ENCODE assay signal across 9 cellular contexts in genomic region chr7:140541513-140542192, GRCh38.
DNase-seq lines count a peak whose midpoint lies in the region; ATAC-seq and TF ChIP-seq lines count a peak whose summit lies in the region.
"Had no signal": no experiment of that assay in that cellular context is flagged by ENCODE, and none has a peak within 500 bp of the region (broad histone marks: within the 10 kb centered on the region; RNA-seq: fewer than 3 reads in every experiment).

No MANE protein-coding gene starts in this region.

- H3K36me3 ChIP-seq in ACC112 (ENCODE audit: insufficient read depth, low read length) (no peaks in the 10 kb centered on the region), heart right ventricle (peaks cover 0 to 81% (median 12%) of the 10 kb centered on the region in 9 donors)

- ATAC-seq in heart right ventricle: peak; percentile 60 to 93 (median 84)
- peak; percentile 91 for ATAC-seq in sciatic nerve
- no peak for ATAC-seq in HG03280 (IDR thresholded peaks at IDR 0.05; ENCODE audit: unreplicated experiment)

- H3K27me3 ChIP-seq in ACC112 (ENCODE audit: insufficient read depth, low read length) (no peaks in the 10 kb centered on the region), heart right ventricle (no peaks in the 10 kb centered on the region)

- H2AFZ ChIP-seq in ACC112 (ENCODE audit: low read length, unreplicated experiment): peak overlapping the region; percentile 17

- peaks cover 13% of the 10 kb centered on the region for H3K4me1 ChIP-seq in ACC112 (ENCODE audit: control insufficient read depth, insufficient read depth, low read length, unreplicated experiment)
- H3K4me1 ChIP-seq in heart right ventricle: peaks cover 12 to 33% (median 21%) of the 10 kb centered on the region in 9 donors

- H3K9me3 ChIP-seq in heart right ventricle: no peaks in the 10 kb centered on the region

- peak overlapping the region; percentile 69 for H3K27ac ChIP-seq in ACC112 (ENCODE audit: low read depth, low read length)
- peak overlapping the region; percentile 49 to 89 (median 66) for H3K27ac ChIP-seq in heart right ventricle
- H3K27ac ChIP-seq: C4-2B had no signal

- peak overlapping the region; percentile 54 for H3K4me3 ChIP-seq in ACC112 (ENCODE audit: low read depth, low read length)
- peak overlapping the region in 6 of 10 donors; percentile 2 to 16 (median 3) for H3K4me3 ChIP-seq in heart right ventricle

- WGBS in heart right ventricle, 2 donors: 20 to 24% methylated on average over 17 of the region's 17 CpGs

- DNase-seq in LoVo (ENCODE audit: low spot score) (peak; percentile 62), SW480 (ENCODE audit: low spot score) (peak; percentile 87), heart right ventricle (peak; percentile 38 to 66), sciatic nerve (ENCODE audit: low spot score) (peak; percentile 80), Ammon's horn (ENCODE audit: low spot score) (no peak), NOMO-1 treated with DMSO at 0.1 percent for 48 hours (lab: John Stamatoyannopoulos, UW; ENCODE audit: unreplicated experiment) (no peak)

- intact Hi-C loops in heart right ventricle (cut with DNase I): loop anchor here in 2 of 10 donors (5.0 kb wide), 3 partner anchors 51 to 101 kb away; partner anchors contain the start of gene DENND2A (in 1 of the 2)
- intact Hi-C loops in sciatic nerve (cut with DNase I): no loop called here

- H3K79me2 ChIP-seq in ACC112 (ENCODE audit: control insufficient read depth, insufficient read depth, low read length, unreplicated experiment): no peaks in the 10 kb centered on the region

- TF ChIP-seq CTCF in heart right ventricle (IDR thresholded peaks at IDR 0.05): no peak

Comparison
In these comparisons a context has a peak if more than half of its experiments do, and no peak if none do; other contexts are left out.
1. DNase-seq: peak in LoVo (single experiment), SW480 (single experiment), heart right ventricle (2 of 2) and sciatic nerve (single experiment); none in Ammon's horn (single experiment) and NOMO-1 treated with DMSO at 0.1 percent for 48 hours (single experiment).